Comparison of ENCODE assay signal across 19 cellular contexts in genomic region chr5:165325201-165325600, GRCh38.
DNase-seq lines count a peak whose midpoint lies in the region; ATAC-seq and TF ChIP-seq lines count a peak whose summit lies in the region.
"Had no signal": no experiment of that assay in that cellular context is flagged by ENCODE, and none has a peak within 500 bp of the region (broad histone marks: within the 10 kb centered on the region; RNA-seq: fewer than 3 reads in every experiment).

No MANE protein-coding gene starts in this region.

- ATAC-seq in omental fat pad (ENCODE audit: low FRiP score) = no peak
- ATAC-seq: naive thymus-derived CD8-positive, alpha-beta T cell; pancreas; T-cell had no signal

- no peaks in the 10 kb centered on the region for H3K9me3 ChIP-seq in OCI-LY7 (ENCODE audit: low read length)
- H3K9me3 ChIP-seq: ascending aorta, HAP-1, pancreas had no signal

- H3K4me3 ChIP-seq in epithelial cell of esophagus (ENCODE audit: low read length) (no peak overlapping the region), kidney epithelial cell (ENCODE audit: low read depth, low read length) (no peak overlapping the region), OCI-LY7 (ENCODE audit: low read depth, low read length, poor library complexity, severe bottlenecking) (no peak overlapping the region)
- H3K4me3 ChIP-seq: ascending aorta, coronary artery, HAP-1, pancreas had no signal

- no TSS peak for BruUV-seq in OCI-LY7 (replicated peaks; lab: Mats Ljungman, UMichigan)

- no peaks in the 10 kb centered on the region for H3K79me2 ChIP-seq in OCI-LY7 (ENCODE audit: insufficient read depth, low read depth, low read length)

- no peaks in the 10 kb centered on the region for H3K9me2 ChIP-seq in OCI-LY7 (ENCODE audit: insufficient read depth, low read length)

- DNase-seq in HPDE6-E6E7 (ENCODE audit: extremely low spot score) = peak; percentile 28
- DNase-seq in RKO (ENCODE audit: low spot score) = peak; percentile 33
- DNase-seq in epithelial cell of esophagus (ENCODE audit: low read depth) = peak; percentile 88
- DNase-seq in kidney epithelial cell (ENCODE audit: low read depth) = peak; percentile 38
- DNase-seq in omental fat pad (ENCODE audit: low spot score) = no peak
- DNase-seq in NCI-H1417 (lab: John Stamatoyannopoulos, UW) = no peak
- DNase-seq in OCI-LY7 (ENCODE audit: low spot score) = no peak
- DNase-seq: activated naive CD4-positive, alpha-beta T cell treated with Interleukin-2 at 50 U/mL for 16 hours; activated T-cell treated with anti-CD3 and anti-CD28 coated beads for 4 hours; KG1; naive thymus-derived CD8-positive, alpha-beta T cell; NCI-H1105 treated with DMSO at 0.1 percent for 48 hours; NCI-H2171; pancreas; stimulated activated CD4-positive, alpha-beta T cell treated with anti-CD3 and anti-CD28 coated beads, Interleukin-4, amount 100 ng/mL, for 1 hour; T-cell had no signal

- no peak overlapping the region for H2AFZ ChIP-seq in OCI-LY7 (ENCODE audit: low read length)

- H3K4me1 ChIP-seq in OCI-LY7 (ENCODE audit: insufficient read depth, low read length, poor library complexity, severe bottlenecking) = no peaks in the 10 kb centered on the region
- H3K4me1 ChIP-seq: ascending aorta, HAP-1, pancreas had no signal

- no peak overlapping the region for H3K4me2 ChIP-seq in OCI-LY7 (ENCODE audit: low read length)

- H4K20me1 ChIP-seq in OCI-LY7 (ENCODE audit: insufficient read depth, low read length) = no peaks in the 10 kb centered on the region

- POLR2A ChIA-PET in OCI-LY7 (lab: Charles Lee) = interaction anchor here (0.6 kb wide), 2 partner anchors 67 to 74 kb away, joined by 3 to 4 read pairs; no protein-coding TSS in a partner anchor

- CTCF ChIA-PET in OCI-LY7 (lab: Charles Lee; ENCODE audit: unreplicated experiment) = no interaction called here

- TF ChIP-seq CTCF in epithelial cell of esophagus (IDR thresholded peaks at IDR 0.05; ENCODE audit: insufficient read depth, low read depth, low read length, missing control alignments) = no peak
- no peak for TF ChIP-seq CTCF in kidney epithelial cell (IDR thresholded peaks at IDR 0.05; ENCODE audit: insufficient read depth, low read length, poor library complexity, severe bottlenecking)
- TF ChIP-seq CTCF in omental fat pad (IDR thresholded peaks at IDR 0.05) = no peak
- no peak for TF ChIP-seq CTCF in OCI-LY7 (conservative IDR thresholded peaks at IDR 0.05; ENCODE audit: low read length)

- no peaks in the 10 kb centered on the region for H3K27me3 ChIP-seq in kidney epithelial cell (ENCODE audit: control insufficient read depth, insufficient read depth, low read length)
- H3K27me3 ChIP-seq: ascending aorta, pancreas had no signal

- H3K36me3 ChIP-seq in kidney epithelial cell (ENCODE audit: control insufficient read depth, insufficient read depth, low read length) (no peaks in the 10 kb centered on the region), OCI-LY7 (ENCODE audit: insufficient read depth, low read length) (no peaks in the 10 kb centered on the region)
- H3K36me3 ChIP-seq: ascending aorta, HAP-1, pancreas had no signal

- intact Hi-C loops in OCI-LY7 (cut with micrococcal nuclease; ENCODE audit: unreplicated experiment) = no loop called here

- H3K27ac ChIP-seq in OCI-LY7 (ENCODE audit: low read depth, low read length, poor library complexity, severe bottlenecking) = no peak overlapping the region
- H3K27ac ChIP-seq: ascending aorta, coronary artery, pancreas had no signal

Comparison
In these comparisons a context has a peak if more than half of its experiments do, and no peak if none do; other contexts are left out.
1. DNase-seq: peak in HPDE6-E6E7 (single experiment), RKO (single experiment), epithelial cell of esophagus (single experiment) and kidney epithelial cell (single experiment); none in omental fat pad (single experiment), NCI-H1417 (0 of 3) and OCI-LY7 (single experiment).